ENCODE assay signal across 1 cellular context in genomic region chr6:42137192-42137753, GRCh38.
TF ChIP-seq lines count a peak whose summit lies in the region.

No MANE protein-coding gene starts in this region.

TF ChIP-seq in HEK293, 187 proteins besides CTCF, POLR2A, EP300 and RAD21 (continued from another document):
- TF ChIP-seq ZSCAN23 (tag by site-specific recombination; IDR thresholded peaks at IDR 0.05) (no peak), ZNF202 (tag by site-specific recombination; IDR thresholded peaks at IDR 0.05; ENCODE audit: borderline replicate concordance) (no peak), ZNF704 (tag by site-specific recombination; IDR thresholded peaks at IDR 0.05) (no peak), ZNF660 (tag by site-specific recombination; IDR thresholded peaks at IDR 0.05) (no peak), ZNF26 (tag by site-specific recombination; IDR thresholded peaks at IDR 0.05) (no peak), ZNF391 (tag by site-specific recombination; IDR thresholded peaks at IDR 0.05; ENCODE audit: borderline replicate concordance, low read depth) (no peak), OVOL3 (tag by site-specific recombination; IDR thresholded peaks at IDR 0.05) (no peak), ZNF138 (tag by site-specific recombination; IDR thresholded peaks at IDR 0.05; ENCODE audit: borderline replicate concordance) (no peak), ZNF830 (tag by site-specific recombination; IDR thresholded peaks at IDR 0.05; ENCODE audit: low read depth) (no peak), PRDM10 (tag by site-specific recombination; IDR thresholded peaks at IDR 0.05) (peak; percentile 8; the same call in 1 of the 2 replicates), PRDM6 (tag by site-specific recombination; IDR thresholded peaks at IDR 0.05) (no peak), BCL11B (tag by site-specific recombination; IDR thresholded peaks at IDR 0.05; ENCODE audit: low read depth) (no peak), ZNF184 (tag by site-specific recombination; IDR thresholded peaks at IDR 0.05) (no peak), AEBP2 (tag by site-specific recombination; IDR thresholded peaks at IDR 0.05; ENCODE audit: borderline replicate concordance) (no peak), ZBTB20 (tag by site-specific recombination; IDR thresholded peaks at IDR 0.05) (peak; percentile 50)
